1 cellular context compared by ENCODE assay signal in the genomic region with DNA sequence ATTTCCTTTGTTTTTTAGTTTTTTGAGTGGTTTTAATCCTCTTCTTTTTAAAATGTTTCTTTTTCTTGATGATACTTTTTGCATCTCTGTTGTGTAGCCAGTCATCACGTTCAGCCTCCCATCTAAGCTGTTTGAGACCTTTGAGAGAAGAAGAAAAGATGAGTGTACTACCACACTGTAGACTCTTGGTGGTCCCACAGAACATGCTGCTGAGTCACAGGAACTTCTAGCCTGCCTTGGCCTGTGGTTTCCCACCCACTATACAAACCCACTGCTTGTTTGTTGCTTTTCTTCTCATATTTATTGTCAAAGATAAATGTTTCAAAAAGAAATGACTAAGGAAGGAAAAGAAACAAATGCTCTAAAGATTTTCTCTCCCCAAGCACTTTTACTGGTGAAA.
A peak's percentile ranks its signal among the peaks of the same experiment; 100 is the strongest.
TF ChIP-seq lines count a peak whose summit lies in the region.

No MANE protein-coding gene starts in this region.

TF ChIP-seq in HepG2, 621 proteins besides CTCF, POLR2A, EP300 and RAD21:
- no peak for TF ChIP-seq NR2F1 (CRISPR knock-in tag; IDR thresholded peaks at IDR 0.05)
- TF ChIP-seq TCF7 (IDR thresholded peaks at IDR 0.05; ENCODE audit: low read depth): no peak
- TF ChIP-seq RAD51 (IDR thresholded peaks at IDR 0.05; ENCODE audit: borderline replicate concordance): no peak
- 0 out of 2 replicates have a peak, but pooled peaks have one; percentile 34 for TF ChIP-seq RBFOX2 (IDR thresholded peaks at IDR 0.05; ENCODE audit: low read depth, low read length)
- TF ChIP-seq SAFB2 (CRISPR knock-in tag; IDR thresholded peaks at IDR 0.05; ENCODE audit: borderline replicate concordance, low read depth): no peak
